ENCODE assay signal across 31 cellular contexts in genomic region chr17:177155-177554, GRCh38. TPM values are rescaled to one million over a fixed set of nuclear protein-coding genes. Genes with fewer than 3 reads are reported as not detected.
"Had no signal": no experiment of that assay in that cellular context is flagged by ENCODE, and none has a peak within 500 bp of the region (broad histone marks: within the 10 kb centered on the region; RNA-seq: fewer than 3 reads in every experiment).

No MANE protein-coding gene starts in this region.

- H3K9me3 Mint-ChIP-seq: activated CD8-positive, alpha-beta T cell treated with anti-CD3 and anti-CD28 coated beads for 36 hours; activated T-cell treated with anti-CD3 and anti-CD28 coated beads, Interleukin-2, amount 50 U/mL, for 72 hours; activated T-helper 2 cell treated with anti-CD3 and anti-CD28 coated beads, Interferon-gamma antibody, Interleukin-2, Interleukin-4, amounts not matched to agents 10 μg/mL and 5 μg/mL and 100 μg/mL, durations not matched to agents 14 hours and 24 hours and 36 hours had no signal

- H3K9me3 ChIP-seq: ascending aorta, body of pancreas, SJSA1 had no signal

- H3K4me1 ChIP-seq: ascending aorta, SJSA1 had no signal

- ATAC-seq: activated CD8-positive, alpha-beta T cell treated with anti-CD3 and anti-CD28 coated beads for 36 hours; activated T-cell treated with anti-CD3 and anti-CD28 coated beads, Interleukin-2, amount 50 U/mL, for 72 hours; body of pancreas; Panc1; Right ventricle myocardium inferior had no signal

- H3K4me3 ChIP-seq: ascending aorta, body of pancreas, SJSA1 had no signal

- H3K36me3 ChIP-seq: ascending aorta, SJSA1 had no signal

- FAIRE-seq: bronchial epithelial cell, TTC549 had no signal

- H3K4me3 Mint-ChIP-seq: activated CD8-positive, alpha-beta T cell treated with anti-CD3 and anti-CD28 coated beads for 36 hours; activated T-cell treated with anti-CD3 and anti-CD28 coated beads, Interleukin-2, amount 50 U/mL, for 72 hours had no signal

- H3K27ac Mint-ChIP-seq: activated CD8-positive, alpha-beta T cell treated with anti-CD3 and anti-CD28 coated beads for 36 hours; activated T-cell treated with anti-CD3 and anti-CD28 coated beads, Interleukin-2, amount 50 U/mL, for 72 hours; activated T-helper 2 cell treated with anti-CD3 and anti-CD28 coated beads, Interferon-gamma antibody, Interleukin-2, Interleukin-4, amounts not matched to agents 10 μg/mL and 5 μg/mL and 100 μg/mL, durations not matched to agents 14 hours and 24 hours and 36 hours had no signal

- H3K27me3 ChIP-seq: body of pancreas had no signal

- DNase-seq: activated CD4-positive, alpha-beta T cell treated with anti-CD3 and anti-CD28 coated beads, Interleukin-2, amount 50 U/mL, for 1 hour; activated CD4-positive, CD25-positive, alpha-beta regulatory T cell; activated CD8-positive, alpha-beta memory T cell treated with anti-CD3 and anti-CD28 coated beads, Interleukin-2, amount 50 U/mL, for 4 hours; activated CD8-positive, alpha-beta T cell treated with anti-CD3 and anti-CD28 coated beads for 36 hours; activated gamma-delta T cell treated with Interleukin-2 at 50 U/mL for 16 hours; activated naive CD4-positive, alpha-beta T cell treated with anti-CD3 and anti-CD28 coated beads, Interleukin-2, amount 50 U/mL, for 16 hours; activated T-cell treated with anti-CD3 and anti-CD28 coated beads, Interleukin-2, amount 50 U/mL, for 72 hours; amniotic stem cell; body of pancreas; central memory CD4-positive, alpha-beta T cell; Karpas-422; NCI-H1105 treated with DMSO at 0.1 percent for 48 hours; NCI-H1930; NCI-H2171; NCI-H226; NCI-H526; NCI-H774; NK-92 treated with Interleukin-12 subunit alpha and Interleukin-12 subunit beta, amount 100 ng/mL, for 24 hours; OCI-M1; RPMI8226; T-helper 2 cell; T1000 had no signal

- H3K27ac ChIP-seq: ascending aorta, body of pancreas, SJSA1 had no signal

RNA-seq across cellular contexts. Expression of gene DOC2B, which starts 4.3 kb away (rescaled TPM):
- total RNA-seq: activated CD8-positive, alpha-beta T cell treated with anti-CD3 and anti-CD28 coated beads for 36 hours; SJSA1 had no signal

RNA-seq across cellular contexts. Expression of gene SCGB1C2, which starts 39.8 kb away (rescaled TPM):
- total RNA-seq: activated CD8-positive, alpha-beta T cell treated with anti-CD3 and anti-CD28 coated beads for 36 hours; activated T-cell treated with anti-CD3 and anti-CD28 coated beads, Interleukin-2, amount 50 U/mL, for 72 hours; activated T-helper 2 cell treated with anti-CD3 and anti-CD28 coated beads, Interferon-gamma antibody, Interleukin-2, Interleukin-4, amounts not matched to agents 10 μg/mL and 5 μg/mL and 100 μg/mL, durations not matched to agents 14 hours and 24 hours and 36 hours; ascending aorta; body of pancreas; bronchial epithelial cell; chondrocyte; NCI-H460; Right ventricle myocardium inferior; SJSA1 had no signal
